Comparison of ENCODE assay signal across 1 cellular context in the genomic region with DNA sequence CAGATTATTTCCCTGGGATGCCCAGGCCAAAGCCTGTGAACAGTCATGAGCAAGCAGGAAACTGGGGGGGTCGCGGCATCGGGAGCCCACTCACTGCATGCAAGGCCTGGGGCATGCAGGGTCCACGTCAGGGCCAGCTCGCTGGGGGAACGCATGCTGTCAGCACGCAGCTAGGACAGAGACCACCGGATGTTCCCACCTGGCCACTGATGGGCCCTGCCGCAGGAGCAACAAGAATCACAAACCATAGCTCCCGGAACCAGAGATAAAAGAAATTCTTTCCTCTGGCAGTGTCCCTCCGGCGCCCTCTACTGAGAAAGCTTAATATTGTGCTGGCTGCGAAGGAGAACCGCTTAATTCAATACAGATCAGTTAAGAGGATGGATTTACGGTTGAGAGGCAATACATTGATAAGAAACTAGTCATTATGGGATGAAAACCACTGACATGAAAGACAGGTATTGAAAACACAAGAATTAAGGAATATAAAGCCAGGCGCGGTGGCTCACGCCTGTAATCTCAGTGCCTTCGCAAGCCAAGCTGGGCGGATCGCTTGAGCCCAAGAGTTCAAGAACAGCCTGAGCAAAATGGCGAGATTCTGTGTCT.
TF ChIP-seq lines count a peak whose summit lies in the region.

No MANE protein-coding gene starts in this region.

TF ChIP-seq in A549, 52 proteins besides CTCF, POLR2A, EP300 and RAD21 (continued from another document):
- TF ChIP-seq REST (IDR thresholded peaks at IDR 0.05) (no peak), EHF (CRISPR knock-in tag; IDR thresholded peaks at IDR 0.05) (no peak), CBX2 (IDR thresholded peaks at IDR 0.05; ENCODE audit: borderline replicate concordance, low read depth) (no peak)
TF ChIP-seq in A549: peak in this region for 1.
